Comparison of ENCODE assay signal across 1 cellular context in the genomic region with DNA sequence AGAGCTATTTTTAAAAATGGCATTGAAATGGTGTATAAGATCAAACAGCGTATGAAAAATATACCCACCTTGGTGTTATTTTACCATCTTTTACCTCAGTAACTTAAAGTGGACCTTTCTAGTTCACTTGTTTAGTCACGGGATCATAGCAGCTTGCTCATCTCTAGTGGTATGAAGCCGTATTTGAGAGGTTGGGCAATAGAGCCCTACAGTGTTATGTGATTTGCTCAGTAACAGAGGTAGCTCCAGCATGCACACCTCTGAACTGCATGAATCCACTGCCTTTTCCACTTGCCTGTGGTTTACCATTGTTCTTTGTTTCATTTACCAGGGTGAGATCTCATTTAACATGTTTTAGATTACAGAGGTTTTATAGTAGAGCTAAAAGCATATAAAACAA.
TF ChIP-seq lines count a peak whose summit lies in the region.

No MANE protein-coding gene starts in this region.

TF ChIP-seq in SK-N-SH treated with all-trans-retinoic acid at 6 μM for 48 hours, 23 proteins besides CTCF, POLR2A, EP300 and RAD21 (continued from another document):
- TF ChIP-seq RARB (CRISPR knock-in tag; IDR thresholded peaks at IDR 0.05) (no peak), ZFP30 (CRISPR knock-in tag; IDR thresholded peaks at IDR 0.05) (no peak), PPARA (CRISPR knock-in tag; IDR thresholded peaks at IDR 0.05; ENCODE audit: borderline replicate concordance) (no peak), SNAI2 (CRISPR knock-in tag; IDR thresholded peaks at IDR 0.05) (no peak), ZNF565 (CRISPR knock-in tag; conservative IDR thresholded peaks at IDR 0.05; ENCODE audit: low read depth) (no peak), ZNF70 (CRISPR knock-in tag; IDR thresholded peaks at IDR 0.05) (no peak), ISL1 (CRISPR knock-in tag; IDR thresholded peaks at IDR 0.05) (no peak), GLIS3 (CRISPR knock-in tag; IDR thresholded peaks at IDR 0.05) (no peak)
- TF ChIP-seq, protein P1, sequence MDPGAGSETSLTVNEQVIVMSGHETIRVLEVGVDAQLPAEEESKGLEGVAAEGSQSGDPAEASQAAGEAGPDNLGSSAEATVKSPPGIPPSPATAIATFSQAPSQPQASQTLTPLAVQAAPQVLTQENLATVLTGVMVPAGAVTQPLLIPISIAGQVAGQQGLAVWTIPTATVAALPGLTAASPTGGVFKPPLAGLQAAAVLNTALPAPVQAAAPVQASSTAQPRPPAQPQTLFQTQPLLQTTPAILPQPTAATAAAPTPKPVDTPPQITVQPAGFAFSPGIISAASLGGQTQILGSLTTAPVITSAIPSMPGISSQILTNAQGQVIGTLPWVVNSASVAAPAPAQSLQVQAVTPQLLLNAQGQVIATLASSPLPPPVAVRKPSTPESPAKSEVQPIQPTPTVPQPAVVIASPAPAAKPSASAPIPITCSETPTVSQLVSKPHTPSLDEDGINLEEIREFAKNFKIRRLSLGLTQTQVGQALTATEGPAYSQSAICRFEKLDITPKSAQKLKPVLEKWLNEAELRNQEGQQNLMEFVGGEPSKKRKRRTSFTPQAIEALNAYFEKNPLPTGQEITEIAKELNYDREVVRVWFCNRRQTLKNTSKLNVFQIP (CRISPR knock-in tag; IDR thresholded peaks at IDR 0.05; ENCODE audit: borderline replicate concordance, low read depth): no peak
